ENCODE assay signal across 2 cellular contexts in the genomic region with DNA sequence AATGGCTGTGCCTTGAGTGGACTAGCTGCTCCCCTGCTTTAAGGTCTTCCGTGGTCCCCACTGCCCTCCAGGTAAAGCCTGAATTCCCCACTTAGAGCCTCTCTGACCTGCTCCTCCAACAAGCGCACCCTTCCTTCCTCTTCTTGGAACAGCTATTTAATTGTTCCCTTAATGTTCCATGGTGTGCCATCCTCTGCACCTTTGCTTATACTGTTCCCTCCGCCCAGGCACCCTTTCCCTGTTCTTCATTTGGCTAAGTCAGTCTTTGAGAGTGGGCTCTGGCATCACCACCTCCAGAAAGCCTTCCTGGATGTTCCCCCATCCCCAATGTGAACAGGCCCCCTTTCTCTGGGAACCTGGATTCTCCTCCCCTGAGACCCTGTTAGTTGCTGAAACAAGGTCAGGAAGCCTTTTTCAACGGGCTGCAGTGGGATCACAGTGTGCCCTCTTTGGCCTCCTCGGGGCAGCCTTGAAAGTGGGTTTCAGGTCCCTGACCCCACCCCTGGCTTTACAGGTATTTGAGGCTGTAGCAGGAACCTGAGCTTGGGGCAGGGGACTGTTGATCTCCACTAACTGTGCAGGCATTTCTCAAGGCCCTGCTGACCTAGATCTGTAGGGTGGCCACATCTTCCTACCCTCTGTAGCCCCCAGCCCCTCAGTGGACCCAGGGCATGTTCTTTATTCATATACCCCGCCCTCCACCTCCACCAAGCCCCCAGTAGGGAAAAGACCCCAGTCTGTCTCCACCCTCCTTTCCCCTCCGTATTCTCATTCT.
TF ChIP-seq lines count a peak whose summit lies in the region.

No MANE protein-coding gene starts in this region.

TF ChIP-seq in SK-N-SH, 30 proteins besides CTCF, POLR2A, EP300 and RAD21 (continued from another document):
- TF ChIP-seq, protein P1, sequence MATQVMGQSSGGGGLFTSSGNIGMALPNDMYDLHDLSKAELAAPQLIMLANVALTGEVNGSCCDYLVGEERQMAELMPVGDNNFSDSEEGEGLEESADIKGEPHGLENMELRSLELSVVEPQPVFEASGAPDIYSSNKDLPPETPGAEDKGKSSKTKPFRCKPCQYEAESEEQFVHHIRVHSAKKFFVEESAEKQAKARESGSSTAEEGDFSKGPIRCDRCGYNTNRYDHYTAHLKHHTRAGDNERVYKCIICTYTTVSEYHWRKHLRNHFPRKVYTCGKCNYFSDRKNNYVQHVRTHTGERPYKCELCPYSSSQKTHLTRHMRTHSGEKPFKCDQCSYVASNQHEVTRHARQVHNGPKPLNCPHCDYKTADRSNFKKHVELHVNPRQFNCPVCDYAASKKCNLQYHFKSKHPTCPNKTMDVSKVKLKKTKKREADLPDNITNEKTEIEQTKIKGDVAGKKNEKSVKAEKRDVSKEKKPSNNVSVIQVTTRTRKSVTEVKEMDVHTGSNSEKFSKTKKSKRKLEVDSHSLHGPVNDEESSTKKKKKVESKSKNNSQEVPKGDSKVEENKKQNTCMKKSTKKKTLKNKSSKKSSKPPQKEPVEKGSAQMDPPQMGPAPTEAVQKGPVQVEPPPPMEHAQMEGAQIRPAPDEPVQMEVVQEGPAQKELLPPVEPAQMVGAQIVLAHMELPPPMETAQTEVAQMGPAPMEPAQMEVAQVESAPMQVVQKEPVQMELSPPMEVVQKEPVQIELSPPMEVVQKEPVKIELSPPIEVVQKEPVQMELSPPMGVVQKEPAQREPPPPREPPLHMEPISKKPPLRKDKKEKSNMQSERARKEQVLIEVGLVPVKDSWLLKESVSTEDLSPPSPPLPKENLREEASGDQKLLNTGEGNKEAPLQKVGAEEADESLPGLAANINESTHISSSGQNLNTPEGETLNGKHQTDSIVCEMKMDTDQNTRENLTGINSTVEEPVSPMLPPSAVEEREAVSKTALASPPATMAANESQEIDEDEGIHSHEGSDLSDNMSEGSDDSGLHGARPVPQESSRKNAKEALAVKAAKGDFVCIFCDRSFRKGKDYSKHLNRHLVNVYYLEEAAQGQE (IDR thresholded peaks at IDR 0.05; ENCODE audit: low read depth, low read length): no peak
- TF ChIP-seq, protein P2, sequence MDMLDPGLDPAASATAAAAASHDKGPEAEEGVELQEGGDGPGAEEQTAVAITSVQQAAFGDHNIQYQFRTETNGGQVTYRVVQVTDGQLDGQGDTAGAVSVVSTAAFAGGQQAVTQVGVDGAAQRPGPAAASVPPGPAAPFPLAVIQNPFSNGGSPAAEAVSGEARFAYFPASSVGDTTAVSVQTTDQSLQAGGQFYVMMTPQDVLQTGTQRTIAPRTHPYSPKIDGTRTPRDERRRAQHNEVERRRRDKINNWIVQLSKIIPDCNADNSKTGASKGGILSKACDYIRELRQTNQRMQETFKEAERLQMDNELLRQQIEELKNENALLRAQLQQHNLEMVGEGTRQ (IDR thresholded peaks at IDR 0.05; ENCODE audit: borderline replicate concordance, low read depth, low read length): no peak
- TF ChIP-seq YY1 (IDR thresholded peaks at IDR 0.05; ENCODE audit: low read depth) (no peak), JUND (IDR thresholded peaks at IDR 0.05) (no peak), FOXJ3 (CRISPR knock-in tag; IDR thresholded peaks at IDR 0.05) (no peak), FOXM1 (IDR thresholded peaks at IDR 0.05; ENCODE audit: low read depth) (no peak), FOSL2 (IDR thresholded peaks at IDR 0.05; ENCODE audit: borderline replicate concordance, low read depth) (no peak), TAF1 (IDR thresholded peaks at IDR 0.05; ENCODE audit: borderline replicate concordance, low read depth, low read length) (no peak), NRF1 (IDR thresholded peaks at IDR 0.05; ENCODE audit: low read depth, low read length) (no peak), GATA2 (CRISPR knock-in tag; IDR thresholded peaks at IDR 0.05) (no peak)

TF ChIP-seq in SK-N-SH treated with all-trans-retinoic acid at 6 μM for 48 hours, 23 proteins besides CTCF, POLR2A, EP300 and RAD21:
- TF ChIP-seq, protein P3, sequence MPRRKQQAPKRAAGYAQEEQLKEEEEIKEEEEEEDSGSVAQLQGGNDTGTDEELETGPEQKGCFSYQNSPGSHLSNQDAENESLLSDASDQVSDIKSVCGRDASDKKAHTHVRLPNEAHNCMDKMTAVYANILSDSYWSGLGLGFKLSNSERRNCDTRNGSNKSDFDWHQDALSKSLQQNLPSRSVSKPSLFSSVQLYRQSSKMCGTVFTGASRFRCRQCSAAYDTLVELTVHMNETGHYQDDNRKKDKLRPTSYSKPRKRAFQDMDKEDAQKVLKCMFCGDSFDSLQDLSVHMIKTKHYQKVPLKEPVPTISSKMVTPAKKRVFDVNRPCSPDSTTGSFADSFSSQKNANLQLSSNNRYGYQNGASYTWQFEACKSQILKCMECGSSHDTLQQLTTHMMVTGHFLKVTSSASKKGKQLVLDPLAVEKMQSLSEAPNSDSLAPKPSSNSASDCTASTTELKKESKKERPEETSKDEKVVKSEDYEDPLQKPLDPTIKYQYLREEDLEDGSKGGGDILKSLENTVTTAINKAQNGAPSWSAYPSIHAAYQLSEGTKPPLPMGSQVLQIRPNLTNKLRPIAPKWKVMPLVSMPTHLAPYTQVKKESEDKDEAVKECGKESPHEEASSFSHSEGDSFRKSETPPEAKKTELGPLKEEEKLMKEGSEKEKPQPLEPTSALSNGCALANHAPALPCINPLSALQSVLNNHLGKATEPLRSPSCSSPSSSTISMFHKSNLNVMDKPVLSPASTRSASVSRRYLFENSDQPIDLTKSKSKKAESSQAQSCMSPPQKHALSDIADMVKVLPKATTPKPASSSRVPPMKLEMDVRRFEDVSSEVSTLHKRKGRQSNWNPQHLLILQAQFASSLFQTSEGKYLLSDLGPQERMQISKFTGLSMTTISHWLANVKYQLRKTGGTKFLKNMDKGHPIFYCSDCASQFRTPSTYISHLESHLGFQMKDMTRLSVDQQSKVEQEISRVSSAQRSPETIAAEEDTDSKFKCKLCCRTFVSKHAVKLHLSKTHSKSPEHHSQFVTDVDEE (CRISPR knock-in tag; IDR thresholded peaks at IDR 0.05): no peak
- TF ChIP-seq OSR1 (CRISPR knock-in tag; IDR thresholded peaks at IDR 0.05) (no peak), BACH2 (CRISPR knock-in tag; IDR thresholded peaks at IDR 0.05; ENCODE audit: borderline replicate concordance) (no peak), TOX (CRISPR knock-in tag; IDR thresholded peaks at IDR 0.05; ENCODE audit: borderline replicate concordance) (no peak), PPARA (CRISPR knock-in tag; IDR thresholded peaks at IDR 0.05; ENCODE audit: borderline replicate concordance) (no peak)
- TF ChIP-seq, protein P4, sequence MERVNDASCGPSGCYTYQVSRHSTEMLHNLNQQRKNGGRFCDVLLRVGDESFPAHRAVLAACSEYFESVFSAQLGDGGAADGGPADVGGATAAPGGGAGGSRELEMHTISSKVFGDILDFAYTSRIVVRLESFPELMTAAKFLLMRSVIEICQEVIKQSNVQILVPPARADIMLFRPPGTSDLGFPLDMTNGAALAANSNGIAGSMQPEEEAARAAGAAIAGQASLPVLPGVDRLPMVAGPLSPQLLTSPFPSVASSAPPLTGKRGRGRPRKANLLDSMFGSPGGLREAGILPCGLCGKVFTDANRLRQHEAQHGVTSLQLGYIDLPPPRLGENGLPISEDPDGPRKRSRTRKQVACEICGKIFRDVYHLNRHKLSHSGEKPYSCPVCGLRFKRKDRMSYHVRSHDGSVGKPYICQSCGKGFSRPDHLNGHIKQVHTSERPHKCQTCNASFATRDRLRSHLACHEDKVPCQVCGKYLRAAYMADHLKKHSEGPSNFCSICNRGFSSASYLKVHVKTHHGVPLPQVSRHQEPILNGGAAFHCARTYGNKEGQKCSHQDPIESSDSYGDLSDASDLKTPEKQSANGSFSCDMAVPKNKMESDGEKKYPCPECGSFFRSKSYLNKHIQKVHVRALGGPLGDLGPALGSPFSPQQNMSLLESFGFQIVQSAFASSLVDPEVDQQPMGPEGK (CRISPR knock-in tag; IDR thresholded peaks at IDR 0.05; ENCODE audit: borderline replicate concordance): no peak
